12 cellular contexts compared by ENCODE assay signal in the genomic region with DNA sequence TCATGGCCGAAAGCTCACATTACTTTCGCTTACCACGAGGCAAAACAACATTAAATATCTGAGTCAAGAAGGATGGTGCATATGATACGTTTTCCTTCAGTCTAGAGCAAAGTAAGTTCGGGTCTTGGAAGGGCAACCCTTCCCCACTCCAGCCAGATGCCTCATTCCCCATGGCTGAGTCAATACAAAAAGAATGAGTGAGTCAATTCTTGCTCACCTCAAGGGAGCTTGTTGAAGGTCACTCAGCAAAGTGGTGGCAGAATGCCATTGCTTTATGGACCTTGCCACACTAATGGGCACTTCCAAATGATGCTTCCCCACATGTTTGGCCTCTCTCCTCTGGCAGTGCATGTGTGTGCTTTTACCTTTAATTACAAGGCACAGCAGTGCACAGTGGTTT.
DNase-seq lines count a peak whose midpoint lies in the region; ATAC-seq, FAIRE-seq and TF ChIP-seq lines count a peak whose summit lies in the region.
"Had no signal": no experiment of that assay in that cellular context is flagged by ENCODE, and none has a peak within 500 bp of the region (broad histone marks: within the 10 kb centered on the region; RNA-seq: fewer than 3 reads in every experiment).

No MANE protein-coding gene starts in this region.

- H3K18ac ChIP-seq in mesendoderm (ENCODE audit: low read length): no peak overlapping the region

- CTCF ChIA-PET in activated CD8-positive, alpha-beta memory T cell treated with anti-CD3 and anti-CD28 coated beads, Interleukin-2, amount 10 ng/mL, durations not matched to agents 7 days and 5 days (lab: Charles Lee): no interaction called here

- H3K4me1 ChIP-seq in adrenal gland (replicated peaks in 1 of 2): peaks cover 5 to 7% of the 10 kb centered on the region in 2 donors
- H3K4me1 ChIP-seq in mesendoderm (ENCODE audit: control insufficient read depth, low read depth, low read length): no peaks in the 10 kb centered on the region
- H3K4me1 ChIP-seq in sigmoid colon: peaks cover 0 to 12% (median 0%) of the 10 kb centered on the region in 4 donors
- H3K4me1 ChIP-seq: parathyroid adenoma, SJSA1 had no signal

- H4K5ac ChIP-seq in mesendoderm (ENCODE audit: low read length): no peak overlapping the region

- no peak overlapping the region for H3K4me3 Mint-ChIP-seq in activated CD8-positive, alpha-beta memory T cell treated with anti-CD3 and anti-CD28 coated beads, Interleukin-2, amount 10 ng/mL, durations not matched to agents 7 days and 5 days
- H3K4me3 Mint-ChIP-seq: activated CD4-positive, alpha-beta memory T cell treated with anti-CD3 and anti-CD28 coated beads, Interleukin-2, amount 10 ng/mL, durations not matched to agents 7 days and 5 days had no signal

- no peak overlapping the region for H3K27ac Mint-ChIP-seq in activated CD8-positive, alpha-beta memory T cell treated with anti-CD3 and anti-CD28 coated beads, Interleukin-2, amount 10 ng/mL, durations not matched to agents 7 days and 5 days
- H3K27ac Mint-ChIP-seq: activated CD4-positive, alpha-beta memory T cell treated with anti-CD3 and anti-CD28 coated beads, Interleukin-2, amount 10 ng/mL, durations not matched to agents 7 days and 5 days had no signal

- no peak overlapping the region for H2BK5ac ChIP-seq in mesendoderm (ENCODE audit: low read length)

- no peak overlapping the region for H3K9ac ChIP-seq in mesendoderm (ENCODE audit: low read length)
- H3K9ac ChIP-seq: parathyroid adenoma had no signal

- intact Hi-C loops in adrenal gland (cut with DNase I): no loop called here
- intact Hi-C loops in sigmoid colon (cut with DNase I): no loop called here

- no peak for ATAC-seq in activated CD8-positive, alpha-beta memory T cell treated with anti-CD3 and anti-CD28 coated beads, Interleukin-2, amount 10 ng/mL, durations not matched to agents 7 days and 5 days

- no peak overlapping the region for H3K4me3 ChIP-seq in adrenal gland
- H3K4me3 ChIP-seq in mesendoderm (ENCODE audit: low read length): no peak overlapping the region
- H3K4me3 ChIP-seq in sigmoid colon: no peak overlapping the region
- H3K4me3 ChIP-seq: SJSA1 had no signal

- no peak overlapping the region for H3K56ac ChIP-seq in mesendoderm (ENCODE audit: low read length)

- TF ChIP-seq POLR2A in adrenal gland (IDR thresholded peaks at IDR 0.05): no peak
- TF ChIP-seq POLR2A in sigmoid colon (IDR thresholded peaks at IDR 0.05): no peak

- H3K27ac ChIP-seq in adrenal gland (peak overlapping the region in 1 of 5 donors; percentile 36), mesendoderm (ENCODE audit: low read depth, low read length) (no peak overlapping the region), sigmoid colon (no peak overlapping the region)
- H3K27ac ChIP-seq: parathyroid adenoma, SJSA1 had no signal

- H3K27me3 ChIP-seq in adrenal gland: no peaks in the 10 kb centered on the region
- H3K27me3 ChIP-seq in mesendoderm (ENCODE audit: insufficient read depth, low read length, poor library complexity): no peaks in the 10 kb centered on the region
- no peaks in the 10 kb centered on the region for H3K27me3 ChIP-seq in sigmoid colon
- H3K27me3 ChIP-seq: SJSA1 had no signal

- H3K36me3 Mint-ChIP-seq in activated CD8-positive, alpha-beta memory T cell treated with anti-CD3 and anti-CD28 coated beads, Interleukin-2, amount 10 ng/mL, durations not matched to agents 7 days and 5 days: no peaks in the 10 kb centered on the region

- DNase-seq in DMS79 treated with DMSO at 0.1 percent for 48 hours (lab: John Stamatoyannopoulos, UW) (peak; percentile 90), HTR-8/SVneo (ENCODE audit: insufficient read length, low spot score) (peak; percentile 6), adrenal gland (peak; percentile 75 to 91 (median 88)), mesendoderm (peak; percentile 28), sigmoid colon (no peak), NCI-H524 treated with DMSO at 0.1 percent for 48 hours (lab: John Stamatoyannopoulos, UW) (no peak), NCI-H2196 (lab: John Stamatoyannopoulos, UW; ENCODE audit: unreplicated experiment) (no peak)
- no peak for DNase-seq in activated CD8-positive, alpha-beta memory T cell treated with anti-CD3 and anti-CD28 coated beads, Interleukin-2, amount 10 ng/mL, durations not matched to agents 7 days and 5 days
- DNase-seq: activated CD4-positive, alpha-beta memory T cell treated with anti-CD3 and anti-CD28 coated beads, Interleukin-2, amount 10 ng/mL, durations not matched to agents 7 days and 5 days; trophoblast cell had no signal

- no peaks in the 10 kb centered on the region for H3K4me1 Mint-ChIP-seq in activated CD8-positive, alpha-beta memory T cell treated with anti-CD3 and anti-CD28 coated beads, Interleukin-2, amount 10 ng/mL, durations not matched to agents 7 days and 5 days
- H3K4me1 Mint-ChIP-seq: activated CD4-positive, alpha-beta memory T cell treated with anti-CD3 and anti-CD28 coated beads, Interleukin-2, amount 10 ng/mL, durations not matched to agents 7 days and 5 days had no signal

- H3K23ac ChIP-seq in mesendoderm (ENCODE audit: low read length): no peak overlapping the region

- no peak overlapping the region for H2BK120ac ChIP-seq in mesendoderm (ENCODE audit: low read depth, low read length)

- H2AK5ac ChIP-seq in mesendoderm (ENCODE audit: low read length): no peak overlapping the region

- H2BK15ac ChIP-seq in mesendoderm (replicated peaks; ENCODE audit: low read depth): no peak overlapping the region

- H3K9me3 ChIP-seq in adrenal gland (replicated peaks in 1 of 3): no peaks in the 10 kb centered on the region
- no peaks in the 10 kb centered on the region for H3K9me3 ChIP-seq in sigmoid colon

- no peaks in the 10 kb centered on the region for H3K79me1 ChIP-seq in mesendoderm (ENCODE audit: low read length)

- 47 to 64% (median 47%) methylated on average over 5 of the region's 5 CpGs for WGBS in adrenal gland, 4 donors
- WGBS in mesendoderm (ENCODE audit: extremely low coverage, insufficient coverage, low lambda C conversion rate): no CpG with 5 or more reads among the region's 5 CpGs
- 77 to 83% methylated on average over 5 of the region's 5 CpGs for WGBS in sigmoid colon, 2 donors

- no peaks in the 10 kb centered on the region for H3K27me3 Mint-ChIP-seq in activated CD8-positive, alpha-beta memory T cell treated with anti-CD3 and anti-CD28 coated beads, Interleukin-2, amount 10 ng/mL, durations not matched to agents 7 days and 5 days
- H3K27me3 Mint-ChIP-seq: activated CD4-positive, alpha-beta memory T cell treated with anti-CD3 and anti-CD28 coated beads, Interleukin-2, amount 10 ng/mL, durations not matched to agents 7 days and 5 days had no signal

- H3K9me3 Mint-ChIP-seq in activated CD8-positive, alpha-beta memory T cell treated with anti-CD3 and anti-CD28 coated beads, Interleukin-2, amount 10 ng/mL, durations not matched to agents 7 days and 5 days (ENCODE audit: low read depth): peaks cover 2% of the 10 kb centered on the region
- H3K9me3 Mint-ChIP-seq: activated CD4-positive, alpha-beta memory T cell treated with anti-CD3 and anti-CD28 coated beads, Interleukin-2, amount 10 ng/mL, durations not matched to agents 7 days and 5 days had no signal

- TF ChIP-seq CTCF in adrenal gland (IDR thresholded peaks at IDR 0.05) (no peak), sigmoid colon (IDR thresholded peaks at IDR 0.05) (no peak)

- FAIRE-seq in HTR-8/SVneo (lab: Jason Lieb, UNC): no peak

- H3K4me2 ChIP-seq in mesendoderm (ENCODE audit: low read length): no peak overlapping the region

- no peaks in the 10 kb centered on the region for H3K79me2 ChIP-seq in mesendoderm (ENCODE audit: control insufficient read depth, insufficient read depth, low read length)
- H3K79me2 ChIP-seq: parathyroid adenoma had no signal

- no peak overlapping the region for H4K8ac ChIP-seq in mesendoderm (ENCODE audit: low read depth, low read length)

- H3K36me3 ChIP-seq in adrenal gland (replicated peaks in 1 of 2): no peaks in the 10 kb centered on the region
- H3K36me3 ChIP-seq in mesendoderm (ENCODE audit: control insufficient read depth, insufficient read depth, low read length): no peaks in the 10 kb centered on the region
- no peaks in the 10 kb centered on the region for H3K36me3 ChIP-seq in sigmoid colon
- H3K36me3 ChIP-seq: SJSA1 had no signal

- no peak for TF ChIP-seq EP300 in sigmoid colon (IDR thresholded peaks at IDR 0.05)

- no peak overlapping the region for H3K4ac ChIP-seq in mesendoderm (ENCODE audit: low read depth, low read length)

Comparison
In these comparisons a context has a peak if more than half of its experiments do, and no peak if none do; other contexts are left out.
1. DNase-seq: peak in DMS79 treated with DMSO at 0.1 percent for 48 hours (single experiment), HTR-8/SVneo (single experiment), adrenal gland (7 of 7) and mesendoderm (single experiment); none in sigmoid colon (single experiment), NCI-H524 treated with DMSO at 0.1 percent for 48 hours (single experiment), NCI-H2196 (single experiment) and activated CD8-positive, alpha-beta memory T cell treated with anti-CD3 and anti-CD28 coated beads, Interleukin-2, amount 10 ng/mL, durations not matched to agents 7 days and 5 days (single experiment).